Comparison of ENCODE assay signal across 25 cellular contexts in the genomic region with DNA sequence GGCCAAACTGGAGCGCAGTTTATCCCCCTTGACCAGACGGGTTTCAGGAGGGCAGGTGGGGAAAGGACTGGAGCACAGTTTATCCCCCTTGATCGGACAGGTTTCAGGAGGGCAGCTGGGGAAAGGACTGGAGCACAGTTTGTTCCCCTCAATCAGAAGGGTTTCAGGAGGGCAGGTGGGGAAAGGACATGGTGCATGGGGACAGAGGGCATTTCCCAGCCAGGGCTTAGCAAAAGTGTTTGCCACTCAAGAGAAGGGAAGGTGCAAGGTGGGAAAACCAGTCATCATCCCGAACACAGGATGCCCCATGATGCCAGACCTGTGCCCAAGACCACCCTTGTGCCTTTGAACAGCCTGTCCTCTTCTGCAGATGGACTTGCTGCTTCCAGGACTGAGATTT. TPM values are rescaled to one million over a fixed set of nuclear protein-coding genes. Genes with fewer than 3 reads are reported as not detected.
"Had no signal": no experiment of that assay in that cellular context is flagged by ENCODE, and none has a peak within 500 bp of the region (broad histone marks: within the 10 kb centered on the region; RNA-seq: fewer than 3 reads in every experiment).

No MANE protein-coding gene starts in this region.

- DNase-seq: Kasumi-1; MM.1S; NCI-H1092 treated with DMSO at 0.1 percent for 48 hours; NCI-H1436; NCI-H187; NCI-H2029; NCI-H2081 treated with DMSO at 0.1 percent for 48 hours; NCI-H2171; NCI-H226; NCI-H446; NCI-H524 treated with DMSO at 0.1 percent for 48 hours; NCI-H69; NCI-H774; NK-92 treated with Interleukin-12 subunit alpha and Interleukin-12 subunit beta, amount 100 ng/mL, for 24 hours; PC-3; SIG-M5 had no signal

- H3K27ac Mint-ChIP-seq: IgD-negative memory B cell had no signal

- H3K9me3 ChIP-seq: SJSA1 had no signal

- H3K9ac ChIP-seq: KMS-11 had no signal

- ATAC-seq: Panc1, PC-3 had no signal

- H3K36me3 Mint-ChIP-seq: IgD-negative memory B cell had no signal

- H3K27ac ChIP-seq: HL-60, KMS-11, RWPE1, SJSA1, SK-N-MC had no signal

- H3K4me3 ChIP-seq: K562, SJSA1, SK-N-MC had no signal

- H3K36me3 ChIP-seq: SJSA1 had no signal

- H3K27me3 ChIP-seq: SJSA1 had no signal

- H3K9me3 Mint-ChIP-seq: IgD-negative memory B cell had no signal

RNA-seq across cellular contexts. Expression of a gene that starts 54.7 kb away (rescaled TPM):
- total RNA-seq: OCI-LY7 had no signal
